Comparison of ENCODE assay signal across 31 cellular contexts in the genomic region with DNA sequence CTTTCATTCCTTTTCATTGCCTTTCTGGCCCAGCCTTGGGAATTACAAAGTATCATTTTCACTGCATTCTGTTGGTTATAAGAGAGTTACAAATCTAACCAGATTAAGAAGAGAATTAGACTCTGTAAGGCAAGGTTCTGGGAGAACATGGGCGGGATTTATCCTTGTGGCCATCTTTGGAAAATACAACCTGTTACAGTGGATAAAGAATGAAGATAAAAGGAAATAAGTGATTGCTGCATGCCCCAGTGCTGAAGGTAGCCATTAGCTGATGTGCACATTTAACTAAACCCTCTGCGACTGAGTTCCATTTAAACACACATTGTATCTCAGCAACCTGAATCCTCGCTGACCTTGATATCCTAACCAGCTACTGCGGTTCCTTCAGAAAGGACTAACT.
"Had no signal": no experiment of that assay in that cellular context is flagged by ENCODE, and none has a peak within 500 bp of the region (broad histone marks: within the 10 kb centered on the region; RNA-seq: fewer than 3 reads in every experiment).

No MANE protein-coding gene starts in this region.

- ATAC-seq: activated CD4-positive, CD25-positive, alpha-beta regulatory T cell treated with anti-CD3 and anti-CD28 coated beads, Interleukin-2, amount 50 U/mL, for 24 hours; activated CD8-positive, alpha-beta T cell treated with anti-CD3 and anti-CD28 coated beads for 36 hours; activated naive CD8-positive, alpha-beta T cell treated with anti-CD3 and anti-CD28 coated beads, Interleukin-2, amount 50 U/mL, for 24 hours; body of pancreas; effector memory CD8-positive, alpha-beta T cell; gastroesophageal sphincter; heart right ventricle had no signal

- DNase-seq: activated CD4-positive, alpha-beta T cell treated with anti-CD3 and anti-CD28 coated beads for 48 hours; activated CD4-positive, alpha-beta T cell treated with anti-CD3 and anti-CD28 coated beads, Interleukin-2, amount 50 U/mL, for 1 hour; activated CD4-positive, alpha-beta T cell treated with anti-CD3 and anti-CD28 coated beads, Interleukin-2, amount 50 U/mL, for 48 hours; activated CD8-positive, alpha-beta memory T cell treated with anti-CD3 and anti-CD28 coated beads for 24 hours; activated CD8-positive, alpha-beta T cell treated with anti-CD3 and anti-CD28 coated beads for 36 hours; activated effector memory CD4-positive, alpha-beta T cell treated with anti-CD3 and anti-CD28 coated beads, Interleukin-2, amount 50 U/mL, for 16 hours; activated naive CD4-positive, alpha-beta T cell treated with anti-CD3 and anti-CD28 coated beads for 36 hours; activated naive CD8-positive, alpha-beta T cell treated with anti-CD3 and anti-CD28 coated beads for 36 hours; activated naive CD8-positive, alpha-beta T cell treated with anti-CD3 and anti-CD28 coated beads, Interleukin-2, amount 50 U/mL, for 24 hours; activated T-cell treated with anti-CD3 and anti-CD28 coated beads, Interleukin-2, amount 50 U/mL, for 1 hour; activated T-cell treated with anti-CD3 and anti-CD28 coated beads, Interleukin-2, amount 50 U/mL, for 48 hours; adrenal gland; amygdala; aorta; body of pancreas; caudate nucleus; cortex of kidney; dermis blood vessel endothelial cell; effector CD4-positive, alpha-beta T cell; effector memory CD8-positive, alpha-beta T cell; esophagus squamous epithelium; foreskin melanocyte; heart right ventricle; T-helper 1 cell; T-helper 2 cell had no signal

- H3K9me3 ChIP-seq: adrenal gland, body of pancreas, esophagus squamous epithelium, gastroesophageal sphincter, heart right ventricle had no signal

- H3K4me3 Mint-ChIP-seq: activated CD8-positive, alpha-beta T cell treated with anti-CD3 and anti-CD28 coated beads for 36 hours; activated naive CD4-positive, alpha-beta T cell treated with anti-CD3 and anti-CD28 coated beads for 36 hours; activated naive CD4-positive, alpha-beta T cell treated with anti-CD3 and anti-CD28 coated beads, Interleukin-2, amount 50 U/mL, for 24 hours; activated naive CD8-positive, alpha-beta T cell treated with anti-CD3 and anti-CD28 coated beads for 36 hours; activated naive CD8-positive, alpha-beta T cell treated with anti-CD3 and anti-CD28 coated beads, Interleukin-2, amount 50 U/mL, for 24 hours; activated T-helper 1 cell treated with anti-CD3 and anti-CD28 coated beads, Interleukin-12 subunit alpha, Interleukin-12 subunit beta, Interleukin-2, Interleukin-4 antibody, amounts not matched to agents 30 ng/mL and 10 ng/mL and 1 ng/mL, durations not matched to agents 14 hours and 24 hours and 36 hours; effector memory CD8-positive, alpha-beta T cell had no signal

- H3K27me3 Mint-ChIP-seq: activated CD8-positive, alpha-beta T cell treated with anti-CD3 and anti-CD28 coated beads for 36 hours; activated naive CD4-positive, alpha-beta T cell treated with anti-CD3 and anti-CD28 coated beads, Interleukin-2, amount 50 U/mL, for 24 hours; activated naive CD8-positive, alpha-beta T cell treated with anti-CD3 and anti-CD28 coated beads for 36 hours; activated naive CD8-positive, alpha-beta T cell treated with anti-CD3 and anti-CD28 coated beads, Interleukin-2, amount 50 U/mL, for 24 hours; effector memory CD8-positive, alpha-beta T cell had no signal

- H3K27ac ChIP-seq: adrenal gland, body of pancreas, epithelial cell of prostate, esophagus squamous epithelium, gastroesophageal sphincter, heart right ventricle had no signal

- H3K27me3 ChIP-seq: adrenal gland, body of pancreas, esophagus squamous epithelium, gastroesophageal sphincter, heart right ventricle had no signal

- H3K27ac Mint-ChIP-seq: activated CD8-positive, alpha-beta T cell treated with anti-CD3 and anti-CD28 coated beads for 36 hours; activated naive CD4-positive, alpha-beta T cell treated with anti-CD3 and anti-CD28 coated beads for 36 hours; activated naive CD4-positive, alpha-beta T cell treated with anti-CD3 and anti-CD28 coated beads, Interleukin-2, amount 50 U/mL, for 24 hours; activated naive CD8-positive, alpha-beta T cell treated with anti-CD3 and anti-CD28 coated beads for 36 hours; activated naive CD8-positive, alpha-beta T cell treated with anti-CD3 and anti-CD28 coated beads, Interleukin-2, amount 50 U/mL, for 24 hours; activated T-helper 2 cell treated with anti-CD3 and anti-CD28 coated beads, Interferon-gamma antibody, Interleukin-2, Interleukin-4, amounts not matched to agents 10 μg/mL and 5 μg/mL and 100 μg/mL, durations not matched to agents 14 hours and 24 hours and 36 hours; effector memory CD8-positive, alpha-beta T cell had no signal

- H3K4me3 ChIP-seq: adrenal gland, body of pancreas, esophagus squamous epithelium, gastroesophageal sphincter, heart right ventricle had no signal

- H3K4me1 Mint-ChIP-seq: activated naive CD4-positive, alpha-beta T cell treated with anti-CD3 and anti-CD28 coated beads, Interleukin-2, amount 50 U/mL, for 24 hours had no signal

- H3K9me3 Mint-ChIP-seq: activated CD8-positive, alpha-beta T cell treated with anti-CD3 and anti-CD28 coated beads for 36 hours; activated naive CD4-positive, alpha-beta T cell treated with anti-CD3 and anti-CD28 coated beads for 36 hours; activated naive CD4-positive, alpha-beta T cell treated with anti-CD3 and anti-CD28 coated beads, Interleukin-2, amount 50 U/mL, for 24 hours; activated naive CD8-positive, alpha-beta T cell treated with anti-CD3 and anti-CD28 coated beads for 36 hours; activated naive CD8-positive, alpha-beta T cell treated with anti-CD3 and anti-CD28 coated beads, Interleukin-2, amount 50 U/mL, for 24 hours; activated T-helper 1 cell treated with anti-CD3 and anti-CD28 coated beads, Interleukin-12 subunit alpha, Interleukin-12 subunit beta, Interleukin-2, Interleukin-4 antibody, amounts not matched to agents 30 ng/mL and 10 ng/mL and 1 ng/mL, durations not matched to agents 14 hours and 24 hours and 36 hours; activated T-helper 2 cell treated with anti-CD3 and anti-CD28 coated beads, Interferon-gamma antibody, Interleukin-2, Interleukin-4, amounts not matched to agents 10 μg/mL and 5 μg/mL and 100 μg/mL, durations not matched to agents 14 hours and 24 hours and 36 hours; effector memory CD8-positive, alpha-beta T cell had no signal

- H3K4me1 ChIP-seq: adrenal gland, body of pancreas, esophagus squamous epithelium, gastroesophageal sphincter had no signal
